8 cellular contexts compared by ENCODE assay signal in the genomic region with DNA sequence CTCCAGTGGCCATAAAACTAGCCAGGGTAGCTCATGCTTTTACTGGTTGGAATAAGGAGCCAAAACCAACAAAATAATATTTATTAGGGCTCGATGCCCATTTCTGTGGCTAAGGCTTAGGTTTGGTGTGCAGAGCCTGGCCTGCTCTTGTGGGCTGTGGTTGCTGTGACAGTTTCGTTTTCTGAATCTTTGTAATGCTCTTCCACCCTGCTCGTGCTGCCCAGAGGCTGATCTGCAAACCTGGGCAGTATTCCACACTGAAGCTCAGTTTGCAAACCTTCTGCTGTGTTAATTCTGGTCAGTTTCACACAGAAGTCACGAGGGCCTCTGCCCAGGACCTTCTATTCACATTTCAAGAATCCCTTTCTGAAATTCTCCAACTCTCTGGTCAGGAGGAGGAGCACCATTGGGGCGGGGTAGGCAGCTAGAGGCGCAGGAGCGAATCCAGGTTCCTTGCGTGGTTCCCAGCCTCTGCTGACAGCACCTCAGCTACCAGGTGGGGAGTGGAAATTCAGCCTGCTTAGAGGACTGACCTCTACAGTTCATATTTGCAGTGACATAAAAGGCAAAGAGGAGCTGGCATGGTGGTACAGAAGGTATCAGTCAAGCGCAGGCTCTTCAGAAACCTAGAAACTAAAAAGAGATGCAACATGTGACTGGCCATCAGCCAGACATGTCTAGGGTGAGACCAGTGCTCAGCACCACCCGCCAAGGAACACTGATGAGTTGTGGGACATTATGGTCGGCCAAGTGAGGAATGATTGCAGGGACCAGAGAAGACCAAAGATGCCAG.
A peak's percentile ranks its signal among the peaks of the same experiment; 100 is the strongest.
DNase-seq lines count a peak whose midpoint lies in the region; ATAC-seq and TF ChIP-seq lines count a peak whose summit lies in the region.

No MANE protein-coding gene starts in this region.

- peak overlapping the region; percentile 93 for H3K27ac ChIP-seq in C4-2B

- intact Hi-C loops in posterior cingulate gyrus (cut with DNase I), result no loop called here

- no peak; the same call in 1 of the 2 replicates for TF ChIP-seq CTCF in C4-2B (conservative IDR thresholded peaks at IDR 0.05)
- no peak for TF ChIP-seq CTCF in GM20000 (IDR thresholded peaks at IDR 0.05; ENCODE audit: extremely low read depth, missing control alignments)

- no peak for ATAC-seq in HG02840 (IDR thresholded peaks at IDR 0.05; ENCODE audit: low FRiP score, unreplicated experiment)

- peak; percentile 76 for DNase-seq in GM20000 (ENCODE audit: low spot score)
- DNase-seq in T1000 (lab: John Stamatoyannopoulos, UW), result peak; percentile 25
- DNase-seq in kidney glomerular epithelial cell (lab: John Stamatoyannopoulos, UW), result peak; percentile 58
- no peak for DNase-seq in cortex of kidney (lab: John Stamatoyannopoulos, UW)
- DNase-seq in NCI-H2227 (lab: John Stamatoyannopoulos, UW; ENCODE audit: unreplicated experiment), result no peak
- no peak for DNase-seq in posterior cingulate gyrus

Comparison
In these comparisons a context has a peak if more than half of its experiments do, and no peak if none do; other contexts are left out.
1. DNase-seq: peak in GM20000 (single experiment), T1000 (single experiment) and kidney glomerular epithelial cell (single experiment); none in cortex of kidney (single experiment), NCI-H2227 (single experiment) and posterior cingulate gyrus (0 of 10).